15 cellular contexts compared by ENCODE assay signal in genomic region chr18:12305930-12306629, GRCh38. TPM values are rescaled to one million over a fixed set of nuclear protein-coding genes. Genes with fewer than 3 reads are reported as not detected.
A peak's percentile ranks its signal among the peaks of the same experiment; 100 is the strongest.
DNase-seq lines count a peak whose midpoint lies in the region; ATAC-seq, FAIRE-seq and TF ChIP-seq lines count a peak whose summit lies in the region.
"Had no signal": no experiment of that assay in that cellular context is flagged by ENCODE, and none has a peak within 500 bp of the region (broad histone marks: within the 10 kb centered on the region; RNA-seq: fewer than 3 reads in every experiment).

No MANE protein-coding gene starts in this region.

- TF ChIP-seq CTCF in natural killer cell (IDR thresholded peaks at IDR 0.05) (no peak), choroid plexus epithelial cell (conservative IDR thresholded peaks at IDR 0.05; ENCODE audit: low read depth, low read length) (no peak)

- H3K27ac Mint-ChIP-seq in natural killer cell: no peak overlapping the region
- H3K27ac Mint-ChIP-seq in natural killer cell treated with Interleukin-12 subunit alpha and Interleukin-12 subunit beta and Interleukin-15 and Interleukin-18, amount 100 ng/mL, for 72 hours: no peak overlapping the region
- peak overlapping the region in 3 of 6 donors; percentile 4 to 77 (median 68) for H3K27ac Mint-ChIP-seq in naive B cell
- H3K27ac Mint-ChIP-seq: activated CD8-positive, alpha-beta T cell treated with anti-CD3 and anti-CD28 coated beads, Interleukin-2, amount 10 ng/mL, durations not matched to agents 7 days and 5 days had no signal

- no peak for ATAC-seq in natural killer cell
- no peak for ATAC-seq in natural killer cell treated with Interleukin-12 subunit alpha and Interleukin-12 subunit beta and Interleukin-15 and Interleukin-18, amount 100 ng/mL, for 72 hours
- ATAC-seq in naive B cell (ENCODE audit: low read depth in 2 of 2): no peak
- ATAC-seq in HG02763 (IDR thresholded peaks at IDR 0.05; ENCODE audit: unreplicated experiment): no peak
- ATAC-seq: activated CD8-positive, alpha-beta T cell treated with anti-CD3 and anti-CD28 coated beads, Interleukin-2, amount 10 ng/mL, durations not matched to agents 7 days and 5 days; right cardiac atrium had no signal

- H3K27me3 Mint-ChIP-seq in natural killer cell (ENCODE audit: low read depth in 2 of 2) (peaks cover 38 to 39% of the 10 kb centered on the region in 2 donors), naive B cell (peaks cover 12 to 22% (median 13%) of the 10 kb centered on the region in 3 donors)
- H3K27me3 Mint-ChIP-seq in natural killer cell treated with Interleukin-12 subunit alpha and Interleukin-12 subunit beta and Interleukin-15 and Interleukin-18, amount 100 ng/mL, for 72 hours: peaks cover 27 to 30% of the 10 kb centered on the region in 2 donors

- no peak for TF ChIP-seq POLR2A in GM12891 (IDR thresholded peaks at IDR 0.05; ENCODE audit: low read depth, low read length)

- H3K4me1 Mint-ChIP-seq in natural killer cell (peaks cover 6 to 10% of the 10 kb centered on the region in 2 donors), naive B cell (peaks cover 13 to 28% (median 22%) of the 10 kb centered on the region in 3 donors)
- H3K4me1 Mint-ChIP-seq in natural killer cell treated with Interleukin-12 subunit alpha and Interleukin-12 subunit beta and Interleukin-15 and Interleukin-18, amount 100 ng/mL, for 72 hours (ENCODE audit: low read depth in 2 of 2): peaks cover 5 to 9% of the 10 kb centered on the region in 2 donors

- intact Hi-C loops in natural killer cell (cut with micrococcal nuclease): no loop called here

- H3K4me3 Mint-ChIP-seq in natural killer cell (peak overlapping the region; percentile 70), naive B cell (peak overlapping the region; percentile 75 to 96 (median 92))
- H3K4me3 Mint-ChIP-seq in natural killer cell treated with Interleukin-12 subunit alpha and Interleukin-12 subunit beta and Interleukin-15 and Interleukin-18, amount 100 ng/mL, for 72 hours: no peak overlapping the region

- no peak for FAIRE-seq in GM12891 (lab: Jason Lieb, UNC)

- DNase-seq in natural killer cell: no peak
- no peak for DNase-seq in natural killer cell treated with Interleukin-12 subunit alpha and Interleukin-12 subunit beta and Interleukin-15 and Interleukin-18, amount 100 ng/mL, for 72 hours (ENCODE audit: low spot score)
- no peak for DNase-seq in choroid plexus epithelial cell (ENCODE audit: low read depth)
- no peak for DNase-seq in naive B cell
- DNase-seq in NCI-H1105 treated with DMSO at 0.1 percent for 48 hours (lab: John Stamatoyannopoulos, UW): no peak
- no peak for DNase-seq in GM12891 (ENCODE audit: insufficient read length, low spot score)
- DNase-seq in HK-2 (ENCODE audit: unreplicated experiment): no peak
- DNase-seq: activated CD8-positive, alpha-beta T cell treated with anti-CD3 and anti-CD28 coated beads, Interleukin-2, amount 10 ng/mL, durations not matched to agents 7 days and 5 days; amygdala; CD4-positive, CD25-positive, alpha-beta regulatory T cell; NCI-H510A treated with DMSO at 0.1 percent for 48 hours; right cardiac atrium; SW 1271 had no signal

- no peaks in the 10 kb centered on the region for H3K9me3 Mint-ChIP-seq in natural killer cell
- H3K9me3 Mint-ChIP-seq in natural killer cell treated with Interleukin-12 subunit alpha and Interleukin-12 subunit beta and Interleukin-15 and Interleukin-18, amount 100 ng/mL, for 72 hours: no peaks in the 10 kb centered on the region
- peaks cover 0 to 7% (median 0%) of the 10 kb centered on the region in 7 donors for H3K9me3 Mint-ChIP-seq in naive B cell

- H3K4me3 ChIP-seq in choroid plexus epithelial cell (ENCODE audit: low read depth, low read length): peak overlapping the region; percentile 39

- no peaks in the 10 kb centered on the region for H3K36me3 Mint-ChIP-seq in natural killer cell
- H3K36me3 Mint-ChIP-seq in natural killer cell treated with Interleukin-12 subunit alpha and Interleukin-12 subunit beta and Interleukin-15 and Interleukin-18, amount 100 ng/mL, for 72 hours: peaks cover 6% of the 10 kb centered on the region
- H3K36me3 Mint-ChIP-seq in naive B cell: no peaks in the 10 kb centered on the region
- H3K36me3 Mint-ChIP-seq: CD4-positive, CD25-positive, alpha-beta regulatory T cell had no signal

TF ChIP-seq in GM12891, 5 proteins besides CTCF, POLR2A, EP300 and RAD21:
- no peak for TF ChIP-seq POLR2AphosphoS5 (IDR thresholded peaks at IDR 0.05; ENCODE audit: low read depth, low read length)
- no peak for TF ChIP-seq POU2F2 (IDR thresholded peaks at IDR 0.05; ENCODE audit: low read depth, low read length)
- no peak for TF ChIP-seq PAX5 (IDR thresholded peaks at IDR 0.05; ENCODE audit: insufficient read depth, low read length, severe bottlenecking)
- TF ChIP-seq TAF1 (IDR thresholded peaks at IDR 0.05; ENCODE audit: low read depth, low read length): no peak
TF ChIP-seq in GM12891: peak in this region for 0.

RNA-seq across cellular contexts. Expression of gene TUBB6, which starts 2.0 kb away (rescaled TPM):
- 1 to 10 TPM in 2 of 3 donors, under 1 TPM in 1; 0.97 to 3.2 (median 2.8) TPM for total RNA-seq in natural killer cell
- 1 to 10 TPM; 3.7 to 7.3 TPM for total RNA-seq in natural killer cell treated with Interleukin-12 subunit alpha and Interleukin-12 subunit beta and Interleukin-15 and Interleukin-18, amount 100 ng/mL, for 72 hours
- 10 to 100 TPM; 28.3 to 56.7 (median 43.6) TPM for polyA plus RNA-seq in naive B cell (ENCODE audit: low read depth in 6 of 6)
- polyA plus RNA-seq in GM12891 (2012; ENCODE audit: low read depth, missing spikeins): 74.6 TPM

RNA-seq across cellular contexts. Expression of gene CIDEA, which starts 51.9 kb away (rescaled TPM):
- not detected for total RNA-seq in natural killer cell
- total RNA-seq in natural killer cell treated with Interleukin-12 subunit alpha and Interleukin-12 subunit beta and Interleukin-15 and Interleukin-18, amount 100 ng/mL, for 72 hours: not detected
- not detected for polyA plus RNA-seq in naive B cell (ENCODE audit: low read depth in 6 of 6)
- polyA plus RNA-seq in GM12891 (2012; ENCODE audit: low read depth, missing spikeins): not detected
- total RNA-seq: activated CD8-positive, alpha-beta T cell treated with anti-CD3 and anti-CD28 coated beads, Interleukin-2, amount 10 ng/mL, durations not matched to agents 7 days and 5 days; CD4-positive, CD25-positive, alpha-beta regulatory T cell; M059J had no signal
- polyA plus RNA-seq: CD4-positive, CD25-positive, alpha-beta regulatory T cell had no signal
